Comparison of ENCODE assay signal across 15 cellular contexts in the genomic region with DNA sequence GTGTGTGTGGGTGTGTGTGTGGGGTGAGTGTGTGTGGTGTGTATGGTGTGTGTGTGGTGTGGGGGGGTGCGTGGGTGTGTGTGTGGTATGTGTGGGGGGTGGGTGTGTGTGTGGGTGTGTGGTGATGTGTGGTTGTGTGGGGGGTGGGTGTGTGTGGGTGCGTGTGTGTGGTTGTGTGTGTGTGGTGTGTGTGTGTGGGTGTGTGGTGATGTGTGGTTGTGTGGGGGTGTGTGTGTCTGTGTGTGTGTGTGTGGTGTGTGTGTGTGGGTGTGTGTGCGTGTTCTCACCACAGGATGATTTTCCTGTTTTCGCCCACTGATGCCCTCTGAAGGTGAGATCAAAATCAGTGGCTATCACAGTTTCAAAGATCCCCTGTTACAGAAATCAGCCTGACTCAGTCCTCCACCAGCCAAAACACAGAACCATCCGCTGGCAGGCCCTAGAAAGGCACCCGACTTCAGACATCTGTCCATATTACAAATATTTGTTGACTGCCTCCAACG. TPM values are rescaled to one million over a fixed set of nuclear protein-coding genes. Genes with fewer than 3 reads are reported as not detected.
DNase-seq lines count a peak whose midpoint lies in the region; ATAC-seq and TF ChIP-seq lines count a peak whose summit lies in the region.
"Had no signal": no experiment of that assay in that cellular context is flagged by ENCODE, and none has a peak within 500 bp of the region (broad histone marks: within the 10 kb centered on the region; RNA-seq: fewer than 3 reads in every experiment).

No MANE protein-coding gene starts in this region.

- H3K4me3 Mint-ChIP-seq in CD8-positive, alpha-beta memory T cell = peak overlapping the region in 5 of 7 donors; percentile 18 to 54 (median 41)
- peak overlapping the region in 1 of 3 donors; percentile 48 for H3K4me3 Mint-ChIP-seq in T-cell
- no peak overlapping the region for H3K4me3 Mint-ChIP-seq in neural progenitor cell

- H3K9ac ChIP-seq in neural progenitor cell (no peak overlapping the region), smooth muscle cell (ENCODE audit: low read depth) (no peak overlapping the region)

- H3K9me3 Mint-ChIP-seq in CD8-positive, alpha-beta memory T cell = no peaks in the 10 kb centered on the region
- no peaks in the 10 kb centered on the region for H3K9me3 Mint-ChIP-seq in T-cell
- no peaks in the 10 kb centered on the region for H3K9me3 Mint-ChIP-seq in neural progenitor cell
- H3K9me3 Mint-ChIP-seq: nephron had no signal

- H3K4me3 ChIP-seq in CD8-positive, alpha-beta memory T cell (ENCODE audit: low read length) = no peak overlapping the region
- no peak overlapping the region for H3K4me3 ChIP-seq in neural progenitor cell
- no peak overlapping the region for H3K4me3 ChIP-seq in smooth muscle cell
- H3K4me3 ChIP-seq: colonic mucosa had no signal

- H3F3A ChIP-seq in neural progenitor cell (ENCODE audit: low read depth) = no peaks in the 10 kb centered on the region
- H3F3A ChIP-seq in smooth muscle cell (ENCODE audit: low read depth) = no peaks in the 10 kb centered on the region

- H4K20me1 ChIP-seq in neural progenitor cell (ENCODE audit: low read depth) (no peaks in the 10 kb centered on the region), smooth muscle cell (ENCODE audit: low read depth) (no peaks in the 10 kb centered on the region)

- H3K36me3 Mint-ChIP-seq in CD8-positive, alpha-beta memory T cell = peaks cover 0 to 44% (median 6%) of the 10 kb centered on the region in 3 donors
- H3K36me3 Mint-ChIP-seq in T-cell (peaks cover 16% of the 10 kb centered on the region), neural progenitor cell (no peaks in the 10 kb centered on the region)

- H3K27me3 Mint-ChIP-seq in CD8-positive, alpha-beta memory T cell = no peaks in the 10 kb centered on the region
- H3K27me3 Mint-ChIP-seq in T-cell (no peaks in the 10 kb centered on the region), neural progenitor cell (ENCODE audit: insufficient read depth, low read depth) (peaks cover 11% of the 10 kb centered on the region)

- CTCF ChIA-PET in CD8-positive, alpha-beta memory T cell (lab: Charles Lee) = interaction anchor here (1.3 to 2.3 kb wide), 2 partner anchors 19 to 27 kb away, joined by 3 to 11 read pairs; no protein-coding TSS in a partner anchor
- CTCF ChIA-PET in T-cell (lab: Charles Lee) = no interaction called here

- no peak overlapping the region for H2AFZ ChIP-seq in neural progenitor cell (replicated peaks)
- no peak overlapping the region for H2AFZ ChIP-seq in smooth muscle cell (ENCODE audit: low read depth)

- WGBS in smooth muscle cell (ENCODE audit: low lambda C conversion rate) = 86% methylated on average over 3 of the region's 7 CpGs

- peak overlapping the region; percentile 60 to 95 (median 88) for H3K27ac Mint-ChIP-seq in CD8-positive, alpha-beta memory T cell
- H3K27ac Mint-ChIP-seq in T-cell (peak overlapping the region; percentile 84 to 85), neural progenitor cell (peak overlapping the region; percentile 37)

- peaks cover 7% of the 10 kb centered on the region for H3K36me3 ChIP-seq in CD8-positive, alpha-beta memory T cell (ENCODE audit: insufficient read depth, low read length)
- no peaks in the 10 kb centered on the region for H3K36me3 ChIP-seq in neural progenitor cell
- no peaks in the 10 kb centered on the region for H3K36me3 ChIP-seq in smooth muscle cell (ENCODE audit: low read depth)
- H3K36me3 ChIP-seq: colonic mucosa had no signal

- H3K4me1 ChIP-seq in CD8-positive, alpha-beta memory T cell (ENCODE audit: insufficient read depth, low read length) = peaks cover 16% of the 10 kb centered on the region
- H3K4me1 ChIP-seq in neural progenitor cell = no peaks in the 10 kb centered on the region
- no peaks in the 10 kb centered on the region for H3K4me1 ChIP-seq in smooth muscle cell (ENCODE audit: low read depth)

- POLR2A ChIA-PET in CD8-positive, alpha-beta memory T cell (lab: Charles Lee) = no interaction called here
- POLR2A ChIA-PET in T-cell (lab: Charles Lee) = no interaction called here

- no peak overlapping the region for H3K27ac ChIP-seq in CD8-positive, alpha-beta memory T cell (ENCODE audit: low read depth, low read length)
- no peak overlapping the region for H3K27ac ChIP-seq in neural progenitor cell
- no peak overlapping the region for H3K27ac ChIP-seq in smooth muscle cell (ENCODE audit: low read depth)
- H3K27ac ChIP-seq: colonic mucosa had no signal

- H3K9me3 ChIP-seq in CD8-positive, alpha-beta memory T cell (ENCODE audit: low read length) = no peaks in the 10 kb centered on the region
- no peaks in the 10 kb centered on the region for H3K9me3 ChIP-seq in neural progenitor cell (ENCODE audit: low read depth)
- no peaks in the 10 kb centered on the region for H3K9me3 ChIP-seq in smooth muscle cell (replicated peaks; ENCODE audit: low read depth)
- H3K9me3 ChIP-seq: colonic mucosa had no signal

- ATAC-seq in T-cell (replicated peaks in 1 of 4) (peak in 3 of 4 experiments; percentile 34 to 72 (median 53)), HG02852 (IDR thresholded peaks at IDR 0.05; ENCODE audit: unreplicated experiment) (no peak)
- ATAC-seq: PC-3 had no signal

- H3K4me1 Mint-ChIP-seq in CD8-positive, alpha-beta memory T cell = peaks cover 24 to 38% (median 38%) of the 10 kb centered on the region in 3 donors
- peaks cover 22 to 39% (median 23%) of the 10 kb centered on the region in 3 donors for H3K4me1 Mint-ChIP-seq in T-cell
- H3K4me1 Mint-ChIP-seq in neural progenitor cell = peaks cover 4% of the 10 kb centered on the region

- H3K79me2 ChIP-seq in neural progenitor cell (ENCODE audit: low read depth) (no peaks in the 10 kb centered on the region), smooth muscle cell (ENCODE audit: low read depth) (no peaks in the 10 kb centered on the region)

- H3K27me3 ChIP-seq in CD8-positive, alpha-beta memory T cell (ENCODE audit: insufficient read depth, low read length, poor library complexity, severe bottlenecking) = no peaks in the 10 kb centered on the region
- H3K27me3 ChIP-seq in neural progenitor cell = no peaks in the 10 kb centered on the region
- no peaks in the 10 kb centered on the region for H3K27me3 ChIP-seq in smooth muscle cell (ENCODE audit: low read depth)
- H3K27me3 ChIP-seq: colonic mucosa had no signal

- H3K4me2 ChIP-seq in neural progenitor cell (no peak overlapping the region), smooth muscle cell (no peak overlapping the region)

- no peak for TF ChIP-seq CTCF in neural progenitor cell (IDR thresholded peaks at IDR 0.05)
- no peak for TF ChIP-seq CTCF in smooth muscle cell (IDR thresholded peaks at IDR 0.05; ENCODE audit: borderline replicate concordance, insufficient read depth, poor library complexity, severe bottlenecking)

- DNase-seq in CD8-positive, alpha-beta memory T cell = no peak
- peak in 4 of 34 experiments; percentile 3 to 9 (median 7) for DNase-seq in T-cell
- peak; percentile 17 for DNase-seq in amniotic epithelial cell (ENCODE audit: low read depth)
- no peak for DNase-seq in neural progenitor cell (ENCODE audit: low spot score)
- no peak for DNase-seq in NCI-H526 (lab: John Stamatoyannopoulos, UW)
- no peak for DNase-seq in NCI-H1436 treated with DMSO at 0.1 percent for 48 hours (lab: John Stamatoyannopoulos, UW)
- no peak for DNase-seq in smooth muscle cell (lab: John Stamatoyannopoulos, UW; ENCODE audit: unreplicated experiment)
- DNase-seq: activated gamma-delta T cell treated with Interleukin-2 at 50 U/mL for 16 hours, colonic mucosa, kidney, NCI-H2081 treated with DMSO at 0.1 percent for 48 hours, PC-3, small intestine had no signal

RNA-seq across cellular contexts. Expression of a gene that starts 24.7 kb away (rescaled TPM):
- 10 to 100 TPM; 25.6 to 27.4 TPM for total RNA-seq in CD8-positive, alpha-beta memory T cell
- 9.8 TPM for polyA plus RNA-seq in CD8-positive, alpha-beta memory T cell
- total RNA-seq in T-cell = 10 to 100 TPM; 21.2 to 44.1 (median 35.9) TPM
- 0.64 and 0.90 TPM in 2 replicates for total RNA-seq in neural progenitor cell (ENCODE audit: low replicate concordance)
- total RNA-seq in smooth muscle cell = 1.7 and 1.9 TPM in 2 replicates
- polyA plus RNA-seq in smooth muscle cell = 0.24 and 0.98 TPM in 2 replicates

Comparison
In these comparisons a context has a peak if more than half of its experiments do, and no peak if none do; other contexts are left out.
1. H3K27ac Mint-ChIP-seq: peak in every context shown above with its lines; median percentile 88 in CD8-positive, alpha-beta memory T cell; 84 in T-cell; 37 in neural progenitor cell.